Comparison of ENCODE assay signal across 12 cellular contexts in the genomic region with DNA sequence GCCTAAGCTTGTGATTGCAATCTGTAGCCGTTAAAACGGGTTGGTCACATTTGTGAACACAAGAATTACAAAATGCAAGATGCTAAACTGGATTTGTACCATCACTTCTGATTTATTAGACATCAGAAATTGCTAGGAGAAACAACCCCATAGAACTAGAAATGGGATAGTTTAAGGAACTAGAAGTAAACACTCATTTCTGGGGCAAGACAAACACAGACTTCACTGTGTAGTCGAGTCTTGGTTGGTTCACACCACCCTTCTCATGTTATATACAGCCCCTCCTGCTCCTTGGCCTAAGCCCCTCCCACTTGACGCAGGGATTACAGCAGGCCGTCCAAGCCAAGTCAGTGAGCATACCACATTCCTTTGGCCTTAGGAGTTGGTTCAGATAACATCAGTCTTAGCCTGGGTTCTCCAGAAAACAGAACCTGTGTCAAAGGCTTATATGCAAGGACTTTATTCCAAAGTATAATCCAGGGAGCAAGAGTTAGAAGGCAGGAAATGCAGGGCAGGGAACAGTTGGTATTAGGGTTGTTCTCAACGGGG. TPM values are rescaled to one million over a fixed set of nuclear protein-coding genes. Genes with fewer than 3 reads are reported as not detected.
DNase-seq lines count a peak whose midpoint lies in the region; ATAC-seq, FAIRE-seq and TF ChIP-seq lines count a peak whose summit lies in the region.
"Had no signal": no experiment of that assay in that cellular context is flagged by ENCODE, and none has a peak within 500 bp of the region (broad histone marks: within the 10 kb centered on the region; RNA-seq: fewer than 3 reads in every experiment).

No MANE protein-coding gene starts in this region.

- TF ChIP-seq POLR2A in GM12892 (IDR thresholded peaks at IDR 0.05; ENCODE audit: low read depth, low read length): no peak

- no peaks in the 10 kb centered on the region for H3K79me2 ChIP-seq in fibroblast of lung (ENCODE audit: control insufficient read depth, insufficient read depth, low read length)

- H3K36me3 ChIP-seq in SJSA1 (no peaks in the 10 kb centered on the region), fibroblast of lung (ENCODE audit: control insufficient read depth, insufficient read depth, low read length) (no peaks in the 10 kb centered on the region)
- H3K36me3 ChIP-seq: ovary had no signal

- no peak overlapping the region for H3K4me2 ChIP-seq in fibroblast of lung (ENCODE audit: extremely low read depth, insufficient read depth, low read length)

- no peak for TF ChIP-seq CTCF in fibroblast of lung (conservative IDR thresholded peaks at IDR 0.05 in 1 of 2, IDR thresholded peaks at IDR 0.05 in 1 of 2; ENCODE audit: low read depth in 1 of 2, low read length in 2 of 2)

- H3K4me3 ChIP-seq in SJSA1 (no peak overlapping the region), fibroblast of lung (replicated peaks in 1 of 4; ENCODE audit: control extremely low read depth in 1 of 4, insufficient read depth in 1 of 4, low read depth in 3 of 4, low read length in 4 of 4) (no peak overlapping the region)
- H3K4me3 ChIP-seq: coronary artery, ovary had no signal

- no peaks in the 10 kb centered on the region for H4K20me1 ChIP-seq in fibroblast of lung (ENCODE audit: control insufficient read depth, extremely low read depth, insufficient read depth, low read length)

- in situ Hi-C loops in G401 (cut with HindIII; ENCODE audit: low sequenced_read_pairs): no loop called here

- H3K9me3 ChIP-seq in SJSA1 (replicated peaks) (no peaks in the 10 kb centered on the region), fibroblast of lung (ENCODE audit: control insufficient read depth, insufficient read depth, low read depth, low read length) (no peaks in the 10 kb centered on the region)
- H3K9me3 ChIP-seq: ovary had no signal

- no peak overlapping the region for H2AFZ ChIP-seq in fibroblast of lung (ENCODE audit: low read length)

- intact Hi-C loops in sciatic nerve (cut with DNase I): no loop called here

- peak; percentile 72 for FAIRE-seq in GM12892 (lab: Jason Lieb, UNC)
- FAIRE-seq in frontal cortex (lab: Jason Lieb, UNC): no peak

- H3K27me3 ChIP-seq in SJSA1 (replicated peaks): no peaks in the 10 kb centered on the region
- no peaks in the 10 kb centered on the region for H3K27me3 ChIP-seq in fibroblast of lung (ENCODE audit: control insufficient read depth, insufficient read depth, low read length)
- H3K27me3 ChIP-seq: ovary had no signal

- H3K27ac ChIP-seq in SJSA1 (peak overlapping the region; percentile 25; the same call in 1 of the 2 replicates), fibroblast of lung (ENCODE audit: insufficient read depth, low read length) (no peak overlapping the region), caudate nucleus (ENCODE audit: low read depth, low read length) (no peak overlapping the region)
- H3K27ac ChIP-seq: coronary artery, ovary had no signal

- peak; percentile 45 for ATAC-seq in sciatic nerve

- H3K4me1 ChIP-seq in SJSA1 (replicated peaks) (peaks cover 15% of the 10 kb centered on the region), fibroblast of lung (ENCODE audit: control insufficient read depth, extremely low read depth, insufficient read depth, low read length) (peaks cover 6% of the 10 kb centered on the region)

- DNase-seq in GM12892 (ENCODE audit: insufficient read length) (no peak), SJSA1 (ENCODE audit: low read depth in 1 of 2, low spot score in 2 of 2) (peak in 1 of 2 experiments; percentile 5), fibroblast of lung (ENCODE audit: low read depth in 2 of 2) (peak; percentile 66 to 91), sciatic nerve (ENCODE audit: low spot score) (no peak), frontal cortex (ENCODE audit: low spot score in 2 of 2) (no peak), amygdala (lab: John Stamatoyannopoulos, UW) (no peak), G401 (ENCODE audit: low spot score) (no peak), caudate nucleus (lab: John Stamatoyannopoulos, UW) (no peak)
- DNase-seq: DMS153, ovary had no signal

- H3K9ac ChIP-seq in fibroblast of lung (ENCODE audit: insufficient read depth, low read length): no peak overlapping the region

RNA-seq across cellular contexts. Expression of a gene that starts 2.0 kb away (rescaled TPM):
- not detected for polyA plus RNA-seq in GM12892 (2012; ENCODE audit: missing spikeins)
- not detected in 2 replicates for total RNA-seq in SJSA1 (2014; rRNA removed; shearing (Covaris generic))
- total RNA-seq in fibroblast of lung: not detected in 2 replicates
- polyA plus RNA-seq in fibroblast of lung: not detected in 2 replicates
- not detected in 2 replicates for polyA plus RNA-seq in fibroblast of lung (2012)
- not detected in 2 replicates for polyA minus RNA-seq in fibroblast of lung (ENCODE audit: low replicate concordance)
- not detected for total RNA-seq in sciatic nerve
- not detected for total RNA-seq in frontal cortex
- not detected in 2 replicates for total RNA-seq in G401 (2014; rRNA removed; shearing (Covaris generic))
- total RNA-seq: T-helper 1 cell treated with Interleukin-12 subunit alpha and Interleukin-12 subunit beta and Interleukin-4 antibody, amounts not matched to agents 30 ng/mL and 1 ng/mL, for 36 hours had no signal

RNA-seq across cellular contexts. Expression of a gene that starts 13.8 kb away (rescaled TPM):
- 20.4 TPM for polyA plus RNA-seq in GM12892 (2012; ENCODE audit: missing spikeins)
- total RNA-seq in SJSA1 (2014; rRNA removed; shearing (Covaris generic)): 68.8 and 78.5 TPM in 2 replicates
- total RNA-seq in fibroblast of lung (23.1 and 28.9 TPM in 2 replicates), sciatic nerve (18.3 TPM), frontal cortex (2.0 TPM)
- polyA plus RNA-seq in fibroblast of lung: 22.4 and 27.0 TPM in 2 replicates
- polyA plus RNA-seq in fibroblast of lung (2012): 18.6 and 20.3 TPM in 2 replicates
- 6.8 and 7.6 TPM in 2 replicates for polyA minus RNA-seq in fibroblast of lung (ENCODE audit: low replicate concordance)
- 13.0 and 15.5 TPM in 2 replicates for total RNA-seq in G401 (2014; rRNA removed; shearing (Covaris generic))

Comparison
In these comparisons a context has a peak if more than half of its experiments do, and no peak if none do; other contexts are left out.
1. DNase-seq: peak in fibroblast of lung (2 of 2); none in GM12892 (single experiment), sciatic nerve (single experiment), frontal cortex (0 of 2), amygdala (0 of 56), G401 (single experiment) and caudate nucleus (0 of 61).